Comparison of ENCODE assay signal across 11 cellular contexts in the genomic region with DNA sequence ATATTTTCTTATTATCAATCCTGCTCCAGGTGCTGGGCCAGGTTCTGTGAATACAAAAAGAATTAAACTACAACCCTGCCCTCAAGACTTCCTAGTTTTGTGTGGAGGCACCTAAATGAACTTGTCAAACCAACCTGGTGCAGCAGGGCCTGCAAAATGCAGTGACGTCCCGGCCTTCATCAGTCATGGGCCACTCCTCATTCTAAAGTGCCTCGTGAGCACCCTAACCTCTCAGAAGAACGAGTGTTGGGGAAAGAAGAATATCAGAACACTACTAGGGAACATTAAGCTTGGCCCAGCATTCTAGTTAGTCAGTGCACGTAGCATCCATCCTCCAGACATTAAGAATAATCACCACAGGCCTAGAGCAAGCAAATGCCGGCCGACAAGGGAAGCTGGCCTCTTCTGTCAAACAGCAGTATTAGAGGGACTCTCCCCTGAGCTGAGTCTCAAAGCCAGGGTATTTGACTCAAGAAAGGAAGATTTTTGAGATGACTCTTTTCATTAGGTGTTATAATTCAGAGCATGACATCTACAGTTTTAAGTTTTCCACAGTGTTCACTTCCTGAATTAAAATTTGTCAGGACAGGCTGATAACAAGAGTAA.
DNase-seq lines count a peak whose midpoint lies in the region; ATAC-seq, FAIRE-seq and TF ChIP-seq lines count a peak whose summit lies in the region.
"Had no signal": no experiment of that assay in that cellular context is flagged by ENCODE, and none has a peak within 500 bp of the region (broad histone marks: within the 10 kb centered on the region; RNA-seq: fewer than 3 reads in every experiment).

No MANE protein-coding gene starts in this region.

- H3K27ac ChIP-seq in GM23338 (ENCODE audit: low read depth) = no peak overlapping the region
- H3K27ac ChIP-seq in breast epithelium = peak overlapping the region; percentile 59 to 70
- peak overlapping the region; percentile 52 for H3K27ac ChIP-seq in keratinocyte (ENCODE audit: control insufficient read depth, insufficient read depth, low read length)
- peak overlapping the region in 13 of 21 experiments; percentile 4 to 74 (median 30) for H3K27ac ChIP-seq in skin epidermis
- H3K27ac ChIP-seq in CD8-positive, alpha-beta memory T cell (ENCODE audit: low read depth, low read length) = no peak overlapping the region

- TF ChIP-seq POLR2A in breast epithelium (IDR thresholded peaks at IDR 0.05) = no peak

- no peak overlapping the region for H3K4me3 ChIP-seq in GM23338
- H3K4me3 ChIP-seq in breast epithelium = no peak overlapping the region
- no peak overlapping the region for H3K4me3 ChIP-seq in keratinocyte (ENCODE audit: control insufficient read depth in 2 of 3, extremely low read depth in 1 of 3, insufficient read depth in 2 of 3, low read depth in 1 of 3, low read length in 3 of 3)
- no peak overlapping the region for H3K4me3 ChIP-seq in skin epidermis
- no peak overlapping the region for H3K4me3 ChIP-seq in CD8-positive, alpha-beta memory T cell (ENCODE audit: low read length)

- H2AFZ ChIP-seq in GM23338 = no peak overlapping the region
- H2AFZ ChIP-seq in keratinocyte (ENCODE audit: control insufficient read depth, low read length) = no peak overlapping the region

- H3K9me2 ChIP-seq in GM23338 (ENCODE audit: insufficient read depth) = peaks cover 11% of the 10 kb centered on the region; the same call in 1 of the 2 replicates

- peaks cover 38% of the 10 kb centered on the region for H3K4me1 Mint-ChIP-seq in GM23338
- H3K4me1 Mint-ChIP-seq in CD8-positive, alpha-beta memory T cell = peaks cover 5 to 13% (median 9%) of the 10 kb centered on the region in 3 donors

- DNase-seq in GM23338 (ENCODE audit: low spot score) = no peak
- no peak for DNase-seq in breast epithelium (ENCODE audit: low spot score in 2 of 2)
- DNase-seq in keratinocyte (ENCODE audit: low read depth, low spot score) = no peak
- no peak for DNase-seq in CD8-positive, alpha-beta memory T cell
- DNase-seq in NCI-H2171 (lab: John Stamatoyannopoulos, UW) = no peak
- DNase-seq in DMS53 treated with DMSO at 0.1 percent for 48 hours (lab: John Stamatoyannopoulos, UW; ENCODE audit: unreplicated experiment) = no peak
- DNase-seq in superior temporal gyrus (ENCODE audit: extremely low spot score) = no peak
- DNase-seq: activated CD4-positive, alpha-beta T cell treated with anti-CD3 and anti-CD28 coated beads, Interleukin-2, amount 50 U/mL, for 4 hours; activated naive CD8-positive, alpha-beta T cell treated with anti-CD3 and anti-CD28 coated beads, Interleukin-2, amount 10 ng/mL, durations not matched to agents 7 days and 5 days; GDM1 had no signal

- dilution Hi-C loops in keratinocyte (cut with MboI; ENCODE audit: extremely low pct_ligation_motif_present, low sequenced_read_pairs) = no loop called here

- H3K9me3 ChIP-seq in breast epithelium (no peaks in the 10 kb centered on the region), keratinocyte (ENCODE audit: control insufficient read depth, low read depth, low read length) (no peaks in the 10 kb centered on the region)
- H3K9me3 ChIP-seq in CD8-positive, alpha-beta memory T cell (ENCODE audit: low read length) = no peaks in the 10 kb centered on the region

- H4K20me1 ChIP-seq in GM23338 (replicated peaks; ENCODE audit: insufficient read depth) (no peaks in the 10 kb centered on the region), keratinocyte (ENCODE audit: control insufficient read depth, extremely low read depth, insufficient read depth, low read length) (no peaks in the 10 kb centered on the region)

- POLR2A ChIA-PET in CD8-positive, alpha-beta memory T cell (lab: Charles Lee) = no interaction called here

- peak overlapping the region; percentile 60; the same call in 1 of the 2 replicates for H3K27ac Mint-ChIP-seq in GM23338
- H3K27ac Mint-ChIP-seq in CD8-positive, alpha-beta memory T cell = peak overlapping the region in 1 of 8 donors; percentile 38
- H3K27ac Mint-ChIP-seq: activated naive CD8-positive, alpha-beta T cell treated with anti-CD3 and anti-CD28 coated beads, Interleukin-2, amount 10 ng/mL, durations not matched to agents 7 days and 5 days had no signal

- CTCF ChIA-PET in CD8-positive, alpha-beta memory T cell (lab: Charles Lee) = no interaction called here

- H3K4me2 ChIP-seq in GM23338 = no peak overlapping the region
- H3K4me2 ChIP-seq in keratinocyte (ENCODE audit: control insufficient read depth, extremely low read depth, insufficient read depth, low read depth, low read length) = peak overlapping the region; percentile 65

- FAIRE-seq in keratinocyte (lab: Jason Lieb, UNC) = no peak

- no peak for ATAC-seq in GM23338

- no peaks in the 10 kb centered on the region for H3K9me1 ChIP-seq in keratinocyte (ENCODE audit: control insufficient read depth, extremely low read depth, insufficient read depth, low read length)

- H3K9me3 Mint-ChIP-seq in GM23338 = no peaks in the 10 kb centered on the region
- H3K9me3 Mint-ChIP-seq in CD8-positive, alpha-beta memory T cell = no peaks in the 10 kb centered on the region
- H3K9me3 Mint-ChIP-seq: activated naive CD8-positive, alpha-beta T cell treated with anti-CD3 and anti-CD28 coated beads, Interleukin-2, amount 10 ng/mL, durations not matched to agents 7 days and 5 days had no signal

- H3K36me3 ChIP-seq in GM23338 (ENCODE audit: insufficient read depth) = no peaks in the 10 kb centered on the region
- no peaks in the 10 kb centered on the region for H3K36me3 ChIP-seq in breast epithelium
- H3K36me3 ChIP-seq in keratinocyte (ENCODE audit: control insufficient read depth in 2 of 2, extremely low read depth in 1 of 2, insufficient read depth in 2 of 2, low read length in 2 of 2) = peaks cover 0 to 1% of the 10 kb centered on the region in 2 experiments
- H3K36me3 ChIP-seq in CD8-positive, alpha-beta memory T cell (ENCODE audit: insufficient read depth, low read length) = no peaks in the 10 kb centered on the region

- no peaks in the 10 kb centered on the region for H3K27me3 ChIP-seq in GM23338 (ENCODE audit: insufficient read depth)
- no peaks in the 10 kb centered on the region for H3K27me3 ChIP-seq in breast epithelium
- no peaks in the 10 kb centered on the region for H3K27me3 ChIP-seq in keratinocyte (ENCODE audit: control insufficient read depth, extremely low read depth, insufficient read depth, low read length)
- no peaks in the 10 kb centered on the region for H3K27me3 ChIP-seq in CD8-positive, alpha-beta memory T cell (ENCODE audit: insufficient read depth, low read length, poor library complexity, severe bottlenecking)

- no peaks in the 10 kb centered on the region for H3F3A ChIP-seq in GM23338 (replicated peaks; ENCODE audit: low read depth)

- H3K4me1 ChIP-seq in GM23338 (ENCODE audit: insufficient read depth) (peaks cover 35% of the 10 kb centered on the region), breast epithelium (peaks cover 0 to 12% of the 10 kb centered on the region in 2 donors), keratinocyte (ENCODE audit: control insufficient read depth, extremely low read depth, insufficient read depth, low read length) (peaks cover 19% of the 10 kb centered on the region)
- peaks cover 9% of the 10 kb centered on the region for H3K4me1 ChIP-seq in CD8-positive, alpha-beta memory T cell (ENCODE audit: insufficient read depth, low read length)

- H3K27me3 Mint-ChIP-seq in GM23338 (ENCODE audit: insufficient read depth, low read depth, poor library complexity) = no peaks in the 10 kb centered on the region
- H3K27me3 Mint-ChIP-seq in CD8-positive, alpha-beta memory T cell = no peaks in the 10 kb centered on the region
- H3K27me3 Mint-ChIP-seq: activated naive CD8-positive, alpha-beta T cell treated with anti-CD3 and anti-CD28 coated beads, Interleukin-2, amount 10 ng/mL, durations not matched to agents 7 days and 5 days had no signal

- intact Hi-C loops in breast epithelium (cut with DNase I; ENCODE audit: low total_unique reads) = no loop called here

- no peak for TF ChIP-seq CTCF in GM23338 (conservative IDR thresholded peaks at IDR 0.05; ENCODE audit: low read depth in 2 of 2)
- no peak for TF ChIP-seq CTCF in breast epithelium (IDR thresholded peaks at IDR 0.05)
- TF ChIP-seq CTCF in keratinocyte (optimal IDR thresholded peaks at IDR 0.05 in 1 of 3, IDR thresholded peaks at IDR 0.05 in 1 of 3, conservative IDR thresholded peaks at IDR 0.05 in 1 of 3; ENCODE audit: extremely low read depth in 1 of 3, insufficient read depth in 2 of 3, low read length in 3 of 3) = no peak

- H3K9ac ChIP-seq in keratinocyte (ENCODE audit: control insufficient read depth, extremely low read depth, insufficient read depth, low read length) = peak overlapping the region; percentile 28

- H3K4me3 Mint-ChIP-seq in GM23338 = no peak overlapping the region
- no peak overlapping the region for H3K4me3 Mint-ChIP-seq in CD8-positive, alpha-beta memory T cell
- H3K4me3 Mint-ChIP-seq: activated naive CD8-positive, alpha-beta T cell treated with anti-CD3 and anti-CD28 coated beads, Interleukin-2, amount 10 ng/mL, durations not matched to agents 7 days and 5 days had no signal

- H3K79me2 ChIP-seq in GM23338 (replicated peaks; ENCODE audit: insufficient read depth) (peaks cover 79% of the 10 kb centered on the region), keratinocyte (ENCODE audit: control insufficient read depth, insufficient read depth, low read length) (no peaks in the 10 kb centered on the region)

- peaks cover 6% of the 10 kb centered on the region for H3K36me3 Mint-ChIP-seq in GM23338 (ENCODE audit: low read depth)
- peaks cover 0 to 10% (median 0%) of the 10 kb centered on the region in 3 donors for H3K36me3 Mint-ChIP-seq in CD8-positive, alpha-beta memory T cell

Comparison
In these comparisons a context has a peak if more than half of its experiments do, and no peak if none do; other contexts are left out.
1. H3K27ac ChIP-seq: peak in breast epithelium (2 of 2), keratinocyte (single experiment) and skin epidermis (13 of 21); none in GM23338 (single experiment) and CD8-positive, alpha-beta memory T cell (single experiment).